In the genomic region with DNA sequence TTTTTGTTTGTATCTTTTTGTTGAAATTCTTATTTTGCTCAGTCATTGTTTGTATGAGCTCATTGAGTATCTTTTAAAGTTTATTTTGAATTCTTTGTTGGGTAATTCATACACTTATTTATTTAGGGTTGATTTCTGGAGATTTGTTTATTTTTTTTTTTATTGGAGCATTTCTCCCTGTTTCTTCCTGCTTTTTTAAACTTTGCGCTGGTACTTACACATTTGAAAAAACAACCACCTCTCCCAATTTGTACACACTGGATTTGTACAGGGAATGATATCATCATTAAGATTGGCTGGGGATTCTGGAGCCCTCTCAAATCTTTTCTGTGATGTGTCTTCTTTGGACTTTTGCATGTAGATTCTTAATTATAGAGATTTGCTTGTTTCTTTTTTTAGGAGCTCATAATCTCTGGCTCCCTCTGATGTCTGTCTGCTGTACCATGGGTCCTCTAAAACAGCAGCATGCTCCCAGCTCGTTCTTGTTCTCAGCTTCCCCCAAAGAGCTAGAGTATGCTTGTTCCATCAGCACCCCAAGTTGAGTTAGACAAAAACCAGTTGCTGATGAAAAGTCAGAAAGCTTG, we compare ENCODE assay signal across 13 cellular contexts.
DNase-seq lines count a peak whose midpoint lies in the region; ATAC-seq and TF ChIP-seq lines count a peak whose summit lies in the region.
"Had no signal": no experiment of that assay in that cellular context is flagged by ENCODE, and none has a peak within 500 bp of the region (broad histone marks: within the 10 kb centered on the region; RNA-seq: fewer than 3 reads in every experiment).

No MANE protein-coding gene starts in this region.

- H3K27ac ChIP-seq in VCaP, result no peak overlapping the region
- H3K27ac ChIP-seq: KMS-11 had no signal

- peak; percentile 35 for DNase-seq in AG08395 (ENCODE audit: low spot score)
- DNase-seq in GM03348 (ENCODE audit: low spot score), result peak; percentile 35
- peak; percentile 41 to 69 for DNase-seq in foreskin fibroblast
- no peak for DNase-seq in activated T-cell treated with anti-CD3 and anti-CD28 coated beads, Interleukin-2, amount 50 U/mL, for 48 hours
- no peak for DNase-seq in NCI-H524 (lab: John Stamatoyannopoulos, UW)
- no peak for DNase-seq in activated CD4-positive, CD25-positive, alpha-beta regulatory T cell treated with anti-CD3 and anti-CD28 coated beads, Interleukin-2, amount 50 U/mL, for 72 hours
- DNase-seq: activated B cell treated with CpG ODN at 0.5 μM for 24 hours; activated T-cell treated with anti-CD3 and anti-CD28 coated beads, Interleukin-2, amount 50 U/mL, for 24 hours; anterior cingulate cortex; sigmoid colon had no signal

- H3K4me3 ChIP-seq in foreskin fibroblast (ENCODE audit: low read depth in 1 of 2, low read length in 2 of 2), result no peak overlapping the region
- H3K4me3 ChIP-seq: sigmoid colon had no signal

- no peak for ATAC-seq in HG02938 (IDR thresholded peaks at IDR 0.05; ENCODE audit: unreplicated experiment)

- TF ChIP-seq CTCF in VCaP (conservative IDR thresholded peaks at IDR 0.05) (peak; percentile 65), foreskin fibroblast (IDR thresholded peaks at IDR 0.05; ENCODE audit: low read depth, low read length) (peak; percentile 57)

Comparison
In these comparisons a context has a peak if more than half of its experiments do, and no peak if none do; other contexts are left out.
1. DNase-seq: peak in AG08395 (single experiment), GM03348 (single experiment) and foreskin fibroblast (2 of 2); none in activated T-cell treated with anti-CD3 and anti-CD28 coated beads, Interleukin-2, amount 50 U/mL, for 48 hours (0 of 2), NCI-H524 (0 of 2) and activated CD4-positive, CD25-positive, alpha-beta regulatory T cell treated with anti-CD3 and anti-CD28 coated beads, Interleukin-2, amount 50 U/mL, for 72 hours (single experiment).